ENCODE assay signal across 8 cellular contexts in the genomic region with DNA sequence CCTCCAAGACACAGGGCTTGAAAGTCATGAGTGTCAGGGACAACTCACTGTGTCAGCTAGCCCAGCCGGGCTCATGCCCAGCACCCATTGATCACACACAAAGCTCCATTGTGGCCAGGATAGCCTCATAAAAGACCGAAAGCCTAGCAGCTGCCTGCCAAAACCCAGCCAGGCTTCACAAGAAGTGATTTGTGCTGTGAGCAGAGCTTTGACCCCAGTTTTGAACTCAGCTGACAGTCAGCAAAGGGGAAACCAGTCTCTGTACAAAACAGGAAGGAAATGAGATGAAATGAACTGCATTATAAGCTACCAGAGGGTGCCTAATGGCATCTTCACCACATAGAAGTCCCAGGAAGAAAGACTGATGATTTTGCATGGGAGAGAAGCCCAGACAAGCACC. TPM values are rescaled to one million over a fixed set of nuclear protein-coding genes. Genes with fewer than 3 reads are reported as not detected.
A peak's percentile ranks its signal among the peaks of the same experiment; 100 is the strongest.
DNase-seq lines count a peak whose midpoint lies in the region; ATAC-seq and TF ChIP-seq lines count a peak whose summit lies in the region.

No MANE protein-coding gene starts in this region.

- intact Hi-C loops in Calu3 (cut with micrococcal nuclease; ENCODE audit: unreplicated experiment) = no loop called here
- intact Hi-C loops in activated T-helper 2 cell treated with anti-CD3 and anti-CD28 coated beads, Interferon-gamma antibody, Interleukin-2, Interleukin-4, amounts not matched to agents 10 μg/mL and 5 μg/mL and 100 μg/mL, durations not matched to agents 14 hours and 24 hours and 36 hours (cut with micrococcal nuclease) = no loop called here

- peak; percentile 59 for ATAC-seq in HG03575 (IDR thresholded peaks at IDR 0.05; ENCODE audit: extremely low read depth, insufficient number of reproducible peaks, low FRiP score, unreplicated experiment)

- DNase-seq in Calu3 (peak; percentile 11), GM20000 (ENCODE audit: low spot score) (peak; percentile 64), middle frontal gyrus (ENCODE audit: extremely low spot score, low spot score) (peak; percentile 78), NCI-H1105 (lab: John Stamatoyannopoulos, UW) (no peak), T-helper 9 cell (no peak), NCI-H2196 treated with DMSO at 0.1 percent for 48 hours (lab: John Stamatoyannopoulos, UW; ENCODE audit: unreplicated experiment) (no peak)
- peak; percentile 12 for DNase-seq in activated T-helper 2 cell treated with anti-CD3 and anti-CD28 coated beads, Interferon-gamma antibody, Interleukin-2, Interleukin-4, amounts not matched to agents 10 μg/mL and 5 μg/mL and 100 μg/mL, durations not matched to agents 14 hours and 24 hours and 36 hours (ENCODE audit: low spot score)

- H3K4me1 Mint-ChIP-seq in Calu3 (ENCODE audit: low read depth, unreplicated experiment) = peaks cover 19% of the 10 kb centered on the region
- H3K4me1 Mint-ChIP-seq in activated T-helper 2 cell treated with anti-CD3 and anti-CD28 coated beads, Interferon-gamma antibody, Interleukin-2, Interleukin-4, amounts not matched to agents 10 μg/mL and 5 μg/mL and 100 μg/mL, durations not matched to agents 14 hours and 24 hours and 36 hours (ENCODE audit: low read depth) = peaks cover 45% of the 10 kb centered on the region

- no peaks in the 10 kb centered on the region for H3K9me3 Mint-ChIP-seq in Calu3 (ENCODE audit: low read depth, unreplicated experiment)
- H3K9me3 Mint-ChIP-seq in activated T-helper 2 cell treated with anti-CD3 and anti-CD28 coated beads, Interferon-gamma antibody, Interleukin-2, Interleukin-4, amounts not matched to agents 10 μg/mL and 5 μg/mL and 100 μg/mL, durations not matched to agents 14 hours and 24 hours and 36 hours = no peaks in the 10 kb centered on the region

- CTCF ChIA-PET in Calu3 (lab: Charles Lee) = no interaction called here

- peaks cover 22% of the 10 kb centered on the region for H3K27me3 Mint-ChIP-seq in Calu3 (ENCODE audit: unreplicated experiment)
- peaks cover 28% of the 10 kb centered on the region for H3K27me3 Mint-ChIP-seq in activated T-helper 2 cell treated with anti-CD3 and anti-CD28 coated beads, Interferon-gamma antibody, Interleukin-2, Interleukin-4, amounts not matched to agents 10 μg/mL and 5 μg/mL and 100 μg/mL, durations not matched to agents 14 hours and 24 hours and 36 hours (ENCODE audit: low read depth)

- TF ChIP-seq CTCF in Calu3 (IDR thresholded peaks at IDR 0.05; ENCODE audit: unreplicated experiment) = no peak
- TF ChIP-seq CTCF in GM20000 (IDR thresholded peaks at IDR 0.05; ENCODE audit: extremely low read depth, missing control alignments) = no peak

- no peak overlapping the region for H3K4me3 Mint-ChIP-seq in Calu3 (ENCODE audit: low read depth, unreplicated experiment)
- no peak overlapping the region for H3K4me3 Mint-ChIP-seq in activated T-helper 2 cell treated with anti-CD3 and anti-CD28 coated beads, Interferon-gamma antibody, Interleukin-2, Interleukin-4, amounts not matched to agents 10 μg/mL and 5 μg/mL and 100 μg/mL, durations not matched to agents 14 hours and 24 hours and 36 hours (ENCODE audit: low read depth)

- H3K36me3 Mint-ChIP-seq in Calu3 (ENCODE audit: insufficient read depth, unreplicated experiment) = no peaks in the 10 kb centered on the region
- no peaks in the 10 kb centered on the region for H3K36me3 Mint-ChIP-seq in activated T-helper 2 cell treated with anti-CD3 and anti-CD28 coated beads, Interferon-gamma antibody, Interleukin-2, Interleukin-4, amounts not matched to agents 10 μg/mL and 5 μg/mL and 100 μg/mL, durations not matched to agents 14 hours and 24 hours and 36 hours (ENCODE audit: low read depth)

- no TSS peak for BruUV-seq in Calu3 (replicated peaks; lab: Mats Ljungman, UMichigan)

- no peak overlapping the region for H3K27ac Mint-ChIP-seq in Calu3 (ENCODE audit: unreplicated experiment)
- H3K27ac Mint-ChIP-seq in activated T-helper 2 cell treated with anti-CD3 and anti-CD28 coated beads, Interferon-gamma antibody, Interleukin-2, Interleukin-4, amounts not matched to agents 10 μg/mL and 5 μg/mL and 100 μg/mL, durations not matched to agents 14 hours and 24 hours and 36 hours = peak overlapping the region; percentile 17

RNA-seq across cellular contexts. Expression of a gene that starts 2.9 kb away (rescaled TPM):
- total RNA-seq in Calu3 (2022) = not detected in 2 replicates
- total RNA-seq in activated T-helper 2 cell treated with anti-CD3 and anti-CD28 coated beads, Interferon-gamma antibody, Interleukin-2, Interleukin-4, amounts not matched to agents 10 μg/mL and 5 μg/mL and 100 μg/mL, durations not matched to agents 14 hours and 24 hours and 36 hours = 0.76 and 1.1 TPM in 2 replicates

Comparison
In these comparisons a context has a peak if more than half of its experiments do, and no peak if none do; other contexts are left out.
1. DNase-seq: peak in Calu3 (single experiment), GM20000 (single experiment), activated T-helper 2 cell treated with anti-CD3 and anti-CD28 coated beads, Interferon-gamma antibody, Interleukin-2, Interleukin-4, amounts not matched to agents 10 μg/mL and 5 μg/mL and 100 μg/mL, durations not matched to agents 14 hours and 24 hours and 36 hours (single experiment) and middle frontal gyrus (single experiment); none in NCI-H1105 (single experiment), T-helper 9 cell (single experiment) and NCI-H2196 treated with DMSO at 0.1 percent for 48 hours (single experiment).